7 cellular contexts compared by ENCODE assay signal in the genomic region with DNA sequence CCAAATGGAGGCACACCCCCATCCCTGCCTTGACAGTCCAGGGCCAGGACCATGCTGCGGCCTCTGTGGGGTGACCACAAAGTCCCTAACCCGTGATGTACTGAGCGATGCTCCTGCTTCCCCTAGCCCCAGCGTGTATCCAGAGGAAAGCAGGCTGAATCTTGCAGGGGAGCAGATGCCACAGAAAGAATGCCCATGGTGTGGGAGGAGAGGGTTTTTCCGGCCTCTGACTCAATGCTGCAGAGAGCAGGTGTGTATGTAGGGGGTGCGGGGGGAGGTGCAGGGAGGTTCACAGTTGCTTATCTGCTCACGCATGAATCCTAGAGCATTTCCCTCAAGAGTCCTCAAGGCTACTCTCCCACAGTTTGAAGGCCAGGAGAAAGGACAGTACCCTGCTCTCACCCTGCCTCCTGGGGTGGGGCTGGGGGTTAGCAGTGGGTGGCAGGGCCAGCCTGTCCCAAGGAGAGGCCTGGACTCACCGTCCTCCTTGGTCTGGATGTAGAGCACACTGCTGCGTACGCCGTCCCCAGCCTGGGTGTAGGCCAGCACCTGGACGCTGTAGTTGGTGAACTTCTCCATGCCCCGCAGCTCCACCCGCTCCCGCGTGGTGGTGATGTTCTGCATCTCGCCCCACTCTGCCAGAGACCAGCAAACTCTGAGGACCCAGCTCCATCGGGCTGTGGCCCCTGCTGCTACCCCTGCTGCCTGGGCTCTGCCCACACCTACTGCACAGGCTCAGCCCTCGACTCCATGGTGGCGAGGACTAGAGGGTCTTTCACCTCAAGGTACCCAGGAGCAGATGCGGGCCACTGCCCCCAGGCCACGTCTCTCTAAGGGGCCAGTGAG.
DNase-seq lines count a peak whose midpoint lies in the region; ATAC-seq, FAIRE-seq and TF ChIP-seq lines count a peak whose summit lies in the region.

No MANE protein-coding gene starts in this region.

- in situ Hi-C loops in GM13976 (cut with MboI; ENCODE audit: low sequenced_read_pairs, unreplicated experiment) = no loop called here

- peak; percentile 42 for ATAC-seq in HG03196 (IDR thresholded peaks at IDR 0.05; ENCODE audit: unreplicated experiment)
- no peak for ATAC-seq in GM19395 (IDR thresholded peaks at IDR 0.05; ENCODE audit: unreplicated experiment)
- ATAC-seq in T-helper 17 cell = no peak

- H3K36me3 Mint-ChIP-seq in T-helper 17 cell (ENCODE audit: low read depth) = no peaks in the 10 kb centered on the region

- no peak for FAIRE-seq in H54 (lab: Jason Lieb, UNC)

- H3K27me3 Mint-ChIP-seq in T-helper 17 cell = peaks cover 36% of the 10 kb centered on the region

- DNase-seq in GM13976 (ENCODE audit: low spot score) (peak; percentile 77), renal cortical epithelial cell (ENCODE audit: low read depth) (peak; percentile 13), H54 (ENCODE audit: insufficient read length, low spot score) (no peak), T-helper 17 cell (no peak)
- peak; percentile 29 for DNase-seq in activated CD4-positive, CD25-positive, alpha-beta regulatory T cell treated with anti-CD3 and anti-CD28 coated beads, Interleukin-2, amount 50 U/mL, for 72 hours

- TF ChIP-seq POLR2A in H54 (IDR thresholded peaks at IDR 0.05; ENCODE audit: low read depth, low read length) = no peak

- H3K27ac Mint-ChIP-seq in T-helper 17 cell = no peak overlapping the region

- no peak overlapping the region for H3K4me3 Mint-ChIP-seq in T-helper 17 cell

- H3K9me3 ChIP-seq in T-helper 17 cell (ENCODE audit: control insufficient read depth, low read length, poor library complexity, severe bottlenecking) = no peaks in the 10 kb centered on the region

- no peak for TF ChIP-seq CTCF in GM13976 (IDR thresholded peaks at IDR 0.05; ENCODE audit: borderline replicate concordance, control extremely low read depth, extremely low read depth, insufficient read depth, missing control alignments)

- H3K4me1 Mint-ChIP-seq in T-helper 17 cell = peaks cover 2% of the 10 kb centered on the region

Comparison
In these comparisons a context has a peak if more than half of its experiments do, and no peak if none do; other contexts are left out.
1. DNase-seq: peak in GM13976 (single experiment), activated CD4-positive, CD25-positive, alpha-beta regulatory T cell treated with anti-CD3 and anti-CD28 coated beads, Interleukin-2, amount 50 U/mL, for 72 hours (single experiment) and renal cortical epithelial cell (single experiment); none in H54 (single experiment) and T-helper 17 cell (0 of 3).